In genomic region chr14:68961781-68962584, GRCh38 we compare ENCODE assay signal across 9 cellular contexts. TPM values are rescaled to one million over a fixed set of nuclear protein-coding genes. Genes with fewer than 3 reads are reported as not detected.
DNase-seq lines count a peak whose midpoint lies in the region; FAIRE-seq and TF ChIP-seq lines count a peak whose summit lies in the region.
"Had no signal": no experiment of that assay in that cellular context is flagged by ENCODE, and none has a peak within 500 bp of the region (broad histone marks: within the 10 kb centered on the region; RNA-seq: fewer than 3 reads in every experiment).

No MANE protein-coding gene starts in this region.

- no peak overlapping the region for H3K4me3 ChIP-seq in BLaER1
- peak overlapping the region in 1 of 2 donors; percentile 42 for H3K4me3 ChIP-seq in ascending aorta
- H3K4me3 ChIP-seq in muscle layer of colon (ENCODE audit: low read depth in 1 of 2, low read length in 2 of 2) = peak overlapping the region in 1 of 2 donors; percentile 28
- H3K4me3 ChIP-seq in tibial nerve = no peak overlapping the region
- H3K4me3 ChIP-seq: lung had no signal

- H3K36me3 ChIP-seq in BLaER1 = peaks cover 23% of the 10 kb centered on the region
- H3K36me3 ChIP-seq in ascending aorta = peaks cover 3 to 13% of the 10 kb centered on the region in 2 donors
- peaks cover 22% of the 10 kb centered on the region for H3K36me3 ChIP-seq in muscle layer of colon (ENCODE audit: insufficient read depth, low read length)
- no peaks in the 10 kb centered on the region for H3K36me3 ChIP-seq in tibial nerve

- no peaks in the 10 kb centered on the region for H3K27me3 ChIP-seq in BLaER1
- H3K27me3 ChIP-seq in ascending aorta = no peaks in the 10 kb centered on the region
- no peaks in the 10 kb centered on the region for H3K27me3 ChIP-seq in muscle layer of colon (ENCODE audit: control insufficient read depth in 1 of 2, insufficient read depth in 2 of 2, low read length in 2 of 2)
- no peaks in the 10 kb centered on the region for H3K27me3 ChIP-seq in tibial nerve

- H3K27ac ChIP-seq in BLaER1 (no peak overlapping the region), ascending aorta (peak overlapping the region; percentile 44 to 93), muscle layer of colon (ENCODE audit: low read depth, low read length) (peak overlapping the region; percentile 82), tibial nerve (no peak overlapping the region)

- no peak for TF ChIP-seq POLR2A in tibial nerve (IDR thresholded peaks at IDR 0.05)

- WGBS in tibial nerve, 2 donors = 50 to 67% methylated on average over 15 to 16 of the region's 16 CpGs

- H3K4me1 ChIP-seq in BLaER1 (peaks cover 57% of the 10 kb centered on the region), ascending aorta (peaks cover 67 to 90% of the 10 kb centered on the region in 2 donors), muscle layer of colon (ENCODE audit: insufficient read depth, low read length) (peaks cover 99% of the 10 kb centered on the region), tibial nerve (peaks cover 0 to 72% (median 35%) of the 10 kb centered on the region in 4 donors)

- in situ Hi-C loops in KBM-7 (cut with MboI; ENCODE audit: low pct_unique_long_range_greater_than_20kb, low sequenced_read_pairs) = no loop called here

- H3K4me2 ChIP-seq in BLaER1 = peak overlapping the region; percentile 32

- intact Hi-C loops in ascending aorta (cut with DNase I) = no loop called here

- peaks cover 85% of the 10 kb centered on the region for H4K20me1 ChIP-seq in BLaER1

- no peak overlapping the region for H3K9ac ChIP-seq in BLaER1
- H3K9ac ChIP-seq in muscle layer of colon (ENCODE audit: low read length) = no peak overlapping the region

- no peak for TF ChIP-seq EP300 in tibial nerve (IDR thresholded peaks at IDR 0.05)

- TF ChIP-seq CTCF in ascending aorta (IDR thresholded peaks at IDR 0.05) (no peak), tibial nerve (IDR thresholded peaks at IDR 0.05) (no peak)

- FAIRE-seq in HTR-8/SVneo (lab: Jason Lieb, UNC) = peak; percentile 99

- DNase-seq in HTR-8/SVneo (ENCODE audit: insufficient read length, low spot score) (peak; percentile 76), ascending aorta (ENCODE audit: low spot score in 2 of 2) (peak in 1 of 2 donors; percentile 80), NAMALWA (ENCODE audit: low spot score) (no peak), KBM-7 (no peak), tibial nerve (ENCODE audit: low spot score in 2 of 2) (no peak), hippocampal formation (lab: John Stamatoyannopoulos, UW) (no peak)

- no peaks in the 10 kb centered on the region for H3K9me3 ChIP-seq in BLaER1
- no peaks in the 10 kb centered on the region for H3K9me3 ChIP-seq in ascending aorta
- no peaks in the 10 kb centered on the region for H3K9me3 ChIP-seq in muscle layer of colon (ENCODE audit: low read length)
- H3K9me3 ChIP-seq in tibial nerve = no peaks in the 10 kb centered on the region

RNA-seq across cellular contexts. Expression of gene ACTN1, which starts 17.1 kb away (rescaled TPM):
- total RNA-seq in ascending aorta (814 TPM), tibial nerve (100 to 1,000 TPM; 130 to 273 (median 152) TPM)

Comparison
In these comparisons a context has a peak if more than half of its experiments do, and no peak if none do; other contexts are left out.
1. H3K27ac ChIP-seq: peak in ascending aorta (2 of 2) and muscle layer of colon (single experiment); none in BLaER1 (single experiment) and tibial nerve (0 of 4).